In genomic region chr11:74397531-74398243, GRCh38 we compare ENCODE assay signal across 1 cellular context.
TF ChIP-seq lines count a peak whose summit lies in the region.

No MANE protein-coding gene starts in this region.

TF ChIP-seq in K562, 482 proteins besides CTCF, POLR2A, EP300 and RAD21 (continued from another document):
- TF ChIP-seq ZBTB40 (IDR thresholded peaks at IDR 0.05) (peak; percentile 30; the same call in 1 of the 2 replicates), ZBTB40 (CRISPR knock-in tag; IDR thresholded peaks at IDR 0.05) (no peak), ZEB2 (IDR thresholded peaks at IDR 0.05) (0 out of 2 replicates have a peak, but pooled peaks have one; percentile 19), RAD51 (IDR thresholded peaks at IDR 0.05; ENCODE audit: borderline replicate concordance, low read depth) (no peak), MIER1 (IDR thresholded peaks at IDR 0.05; ENCODE audit: low read depth) (peak; percentile 85), SOX6 (IDR thresholded peaks at IDR 0.05) (peak; percentile 9; the same call in 1 of the 2 replicates), ZBTB7A (IDR thresholded peaks at IDR 0.05; ENCODE audit: borderline replicate concordance, control insufficient read depth, low read depth, low read length) (peak; percentile 42; the same call in 1 of the 2 replicates), FOXA3 (CRISPR knock-in tag; conservative IDR thresholded peaks at IDR 0.05 in 1 of 2, IDR thresholded peaks at IDR 0.05 in 1 of 2) (0 out of 4 replicates have a peak, but pooled peaks of 1 of the 2 experiments have one; percentile 20)
TF ChIP-seq in K562: peak in this region for 9.
